Comparison of ENCODE assay signal across 9 cellular contexts in the genomic region with DNA sequence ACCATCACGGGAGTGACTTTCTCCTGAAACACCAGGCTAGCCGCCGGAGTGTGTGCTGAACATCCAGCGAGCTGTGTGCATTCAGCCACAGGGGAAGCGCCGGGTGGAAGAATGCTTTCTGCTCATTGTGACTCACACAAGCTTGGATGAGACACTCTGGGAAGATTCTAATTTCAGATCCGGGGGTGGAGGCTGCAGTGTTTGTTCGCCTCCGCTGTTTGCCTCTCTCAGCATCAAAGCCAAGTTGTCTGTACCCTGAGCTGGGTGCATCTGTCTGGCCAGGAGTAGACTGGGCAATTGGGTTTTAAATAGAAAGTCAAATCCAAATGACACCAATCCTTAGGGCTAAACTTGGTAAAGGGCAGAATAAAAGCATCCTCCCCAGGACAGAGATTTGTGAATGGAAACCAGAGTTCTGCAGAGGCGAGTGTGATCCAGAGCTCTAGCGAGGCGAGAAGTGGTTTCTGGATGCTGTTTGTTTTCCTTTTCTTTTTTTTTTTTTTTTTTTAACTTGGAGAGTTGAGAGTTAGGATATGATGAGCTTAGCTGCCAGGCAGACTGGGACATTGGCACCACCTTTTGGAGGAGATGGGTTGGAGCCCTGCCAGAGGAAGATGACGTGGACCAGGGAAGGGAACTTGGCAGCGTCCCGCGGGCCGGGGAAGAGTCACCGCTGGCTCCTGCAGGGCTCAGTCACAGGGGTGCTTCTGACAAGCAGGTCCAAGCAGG.
DNase-seq lines count a peak whose midpoint lies in the region; ATAC-seq and TF ChIP-seq lines count a peak whose summit lies in the region.
"Had no signal": no experiment of that assay in that cellular context is flagged by ENCODE, and none has a peak within 500 bp of the region (broad histone marks: within the 10 kb centered on the region; RNA-seq: fewer than 3 reads in every experiment).

No MANE protein-coding gene starts in this region.

- ATAC-seq in sciatic nerve (peak; percentile 85), GM19351 (IDR thresholded peaks at IDR 0.05; ENCODE audit: unreplicated experiment) (no peak), GM19035 (IDR thresholded peaks at IDR 0.05; ENCODE audit: unreplicated experiment) (no peak)

- peaks cover 4% of the 10 kb centered on the region for H3K9me3 Mint-ChIP-seq in glutamatergic neuron (ENCODE audit: unreplicated experiment)

- peak overlapping the region; percentile 8 for H3K27ac Mint-ChIP-seq in glutamatergic neuron (ENCODE audit: unreplicated experiment)

- H3K4me3 Mint-ChIP-seq in glutamatergic neuron (ENCODE audit: unreplicated experiment) = no peak overlapping the region

- H3K27me3 Mint-ChIP-seq in glutamatergic neuron (ENCODE audit: unreplicated experiment) = peaks cover 6% of the 10 kb centered on the region

- DNase-seq in GM03348 (ENCODE audit: low spot score) (peak; percentile 91), RPMI7951 (ENCODE audit: low read depth) (peak; percentile 93), glutamatergic neuron (no peak), sciatic nerve (ENCODE audit: low spot score) (no peak), HuH-7 (ENCODE audit: low spot score) (no peak)
- no peak for DNase-seq in activated CD4-positive, alpha-beta T cell treated with anti-CD3 and anti-CD28 coated beads for 4 hours
- DNase-seq: effector memory CD4-positive, alpha-beta T cell had no signal

- peaks cover 10% of the 10 kb centered on the region for H3K4me1 Mint-ChIP-seq in glutamatergic neuron (ENCODE audit: low read depth, unreplicated experiment)

- no peak for TF ChIP-seq CTCF in glutamatergic neuron (IDR thresholded peaks at IDR 0.05; ENCODE audit: partially characterized antibody, unreplicated experiment)

- intact Hi-C loops in sciatic nerve (cut with DNase I) = no loop called here

- H3K36me3 Mint-ChIP-seq in glutamatergic neuron (ENCODE audit: unreplicated experiment) = no peaks in the 10 kb centered on the region

Comparison
In these comparisons a context has a peak if more than half of its experiments do, and no peak if none do; other contexts are left out.
1. DNase-seq: peak in GM03348 (single experiment) and RPMI7951 (single experiment); none in glutamatergic neuron (single experiment), sciatic nerve (single experiment), HuH-7 (single experiment) and activated CD4-positive, alpha-beta T cell treated with anti-CD3 and anti-CD28 coated beads for 4 hours (0 of 2).